17 cellular contexts compared by ENCODE assay signal in the genomic region with DNA sequence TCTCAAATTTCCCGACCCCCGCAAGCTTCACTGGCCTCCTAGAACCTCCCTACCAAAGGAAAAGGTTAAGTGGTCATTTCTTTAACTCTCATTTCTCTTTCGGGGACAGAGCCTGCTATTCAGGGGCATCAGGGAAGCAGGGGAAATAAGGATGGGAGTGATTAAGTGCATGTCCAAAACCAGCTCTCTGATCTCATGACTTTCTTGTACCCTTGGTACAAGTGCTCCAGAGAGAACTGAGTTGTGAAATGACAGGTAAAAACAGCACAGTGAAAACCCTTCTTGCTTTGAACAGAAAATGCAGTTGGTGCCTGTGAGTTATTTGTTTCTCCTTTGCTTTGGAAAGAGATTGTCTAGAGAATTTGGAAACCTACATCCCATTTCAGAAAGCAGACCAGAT.
DNase-seq lines count a peak whose midpoint lies in the region; ATAC-seq, FAIRE-seq and TF ChIP-seq lines count a peak whose summit lies in the region.
"Had no signal": no experiment of that assay in that cellular context is flagged by ENCODE, and none has a peak within 500 bp of the region (broad histone marks: within the 10 kb centered on the region; RNA-seq: fewer than 3 reads in every experiment).

No MANE protein-coding gene starts in this region.

- H3K4me3 ChIP-seq in heart left ventricle (no peak overlapping the region), right cardiac atrium (ENCODE audit: low read length) (no peak overlapping the region), astrocyte (ENCODE audit: insufficient read depth, low read depth, low read length) (no peak overlapping the region), stomach smooth muscle (ENCODE audit: low read length in 2 of 2) (no peak overlapping the region)
- H3K4me3 ChIP-seq: A549 had no signal

- H3K4me2 ChIP-seq in astrocyte (ENCODE audit: low read length): no peak overlapping the region
- H3K4me2 ChIP-seq: A549, KMS-11 had no signal

- no peaks in the 10 kb centered on the region for H3K36me3 ChIP-seq in heart left ventricle
- H3K36me3 ChIP-seq in astrocyte (ENCODE audit: insufficient read depth, low read length): no peaks in the 10 kb centered on the region
- H3K36me3 ChIP-seq in stomach smooth muscle (ENCODE audit: control insufficient read depth in 2 of 2, insufficient read depth in 2 of 2, low read length in 2 of 2): no peaks in the 10 kb centered on the region

- no peaks in the 10 kb centered on the region for H3K27me3 Mint-ChIP-seq in astrocyte (ENCODE audit: low read depth, unreplicated experiment)
- no peaks in the 10 kb centered on the region for H3K27me3 Mint-ChIP-seq in nephron (ENCODE audit: low read depth)
- H3K27me3 Mint-ChIP-seq: B cell had no signal

- no peak for TF ChIP-seq CTCF in heart left ventricle (IDR thresholded peaks at IDR 0.05)
- TF ChIP-seq CTCF in astrocyte (IDR thresholded peaks at IDR 0.05; ENCODE audit: insufficient read depth, low read depth, low read length): no peak
- TF ChIP-seq CTCF in nephron (IDR thresholded peaks at IDR 0.05; ENCODE audit: unreplicated experiment in 3 of 3): no peak

- no peaks in the 10 kb centered on the region for H3K27me3 ChIP-seq in heart left ventricle
- H3K27me3 ChIP-seq in right cardiac atrium (ENCODE audit: control insufficient read depth, insufficient read depth): no peaks in the 10 kb centered on the region
- H3K27me3 ChIP-seq in astrocyte (ENCODE audit: insufficient read depth, low read length): no peaks in the 10 kb centered on the region
- no peaks in the 10 kb centered on the region for H3K27me3 ChIP-seq in stomach smooth muscle (ENCODE audit: control insufficient read depth in 1 of 2, insufficient read depth in 2 of 2, low read length in 2 of 2)

- H3K9me3 Mint-ChIP-seq in astrocyte (ENCODE audit: unreplicated experiment) (no peaks in the 10 kb centered on the region), nephron (no peaks in the 10 kb centered on the region)

- no peak for FAIRE-seq in astrocyte (lab: Jason Lieb, UNC)
- FAIRE-seq: A549, H54, HTR-8/SVneo had no signal

- no peaks in the 10 kb centered on the region for H4K20me1 ChIP-seq in astrocyte (ENCODE audit: insufficient read depth, low read length)

- no peak for TF ChIP-seq POLR2A in heart left ventricle (IDR thresholded peaks at IDR 0.05)

- H3K9ac ChIP-seq in astrocyte (ENCODE audit: low read length): no peak overlapping the region
- H3K9ac ChIP-seq in stomach smooth muscle (ENCODE audit: low read length in 2 of 2): no peak overlapping the region
- H3K9ac ChIP-seq: KMS-11 had no signal

- no peak overlapping the region for H2AFZ ChIP-seq in astrocyte (ENCODE audit: low read depth, low read length)

- H3K4me1 Mint-ChIP-seq in astrocyte (ENCODE audit: low read depth, unreplicated experiment): peaks cover 33% of the 10 kb centered on the region
- peaks cover 59% of the 10 kb centered on the region for H3K4me1 Mint-ChIP-seq in nephron
- H3K4me1 Mint-ChIP-seq: CD14-positive monocyte had no signal

- H3K4me3 Mint-ChIP-seq in astrocyte (ENCODE audit: unreplicated experiment) (peak overlapping the region; percentile 27), nephron (no peak overlapping the region)
- H3K4me3 Mint-ChIP-seq: B cell, CD14-positive monocyte had no signal

- intact Hi-C loops in heart left ventricle (cut with DNase I): no loop called here
- intact Hi-C loops in right cardiac atrium (cut with DNase I): no loop called here

- H3K27ac ChIP-seq in heart left ventricle (peak overlapping the region in 1 of 12 donors; percentile 2), right cardiac atrium (ENCODE audit: low read length) (no peak overlapping the region), astrocyte (ENCODE audit: low read depth, low read length) (no peak overlapping the region), stomach smooth muscle (ENCODE audit: low read length) (peak overlapping the region; percentile 71)
- H3K27ac ChIP-seq: KMS-11 had no signal

- no peaks in the 10 kb centered on the region for H3K79me2 ChIP-seq in astrocyte (ENCODE audit: insufficient read depth, low read length)

- H3K4me1 ChIP-seq in heart left ventricle (peaks cover 0 to 34% (median 18%) of the 10 kb centered on the region in 12 donors), right cardiac atrium (ENCODE audit: control insufficient read depth, insufficient read depth, low read length) (peaks cover 4% of the 10 kb centered on the region), astrocyte (ENCODE audit: insufficient read depth, low read length) (peaks cover 21% of the 10 kb centered on the region), stomach smooth muscle (ENCODE audit: control insufficient read depth, insufficient read depth, low read length) (peaks cover 23% of the 10 kb centered on the region)
- H3K4me1 ChIP-seq: A549 had no signal

- WGBS in heart left ventricle, 4 donors: 78 to 82% (median 82%) methylated on average over 3 of the region's 3 CpGs
- WGBS in right cardiac atrium: 73% methylated on average over 3 of the region's 3 CpGs

- H3K27ac Mint-ChIP-seq in astrocyte (ENCODE audit: unreplicated experiment) (no peak overlapping the region), nephron (peak overlapping the region; percentile 80 to 91 (median 87))
- H3K27ac Mint-ChIP-seq: B cell, CD14-positive monocyte had no signal

- DNase-seq in heart left ventricle (no peak), right cardiac atrium (no peak), astrocyte (ENCODE audit: low read depth) (no peak), NCI-H1048 (lab: John Stamatoyannopoulos, UW) (no peak), putamen (ENCODE audit: low spot score) (no peak)
- DNase-seq: GDM1, NCI-H1105, NCI-H526 treated with DMSO at 0.1 percent for 48 hours had no signal

- ATAC-seq in heart left ventricle (peak in 3 of 4 donors; percentile 33 to 53 (median 34)), right cardiac atrium (no peak)
- no peak for ATAC-seq in activated CD4-positive, CD25-positive, alpha-beta regulatory T cell treated with anti-CD3 and anti-CD28 coated beads, Interleukin-2, amount 50 U/mL, for 24 hours
- ATAC-seq: A549 had no signal

- H3K9me3 ChIP-seq in heart left ventricle: peaks cover 0 to 4% (median 0%) of the 10 kb centered on the region in 12 donors
- no peaks in the 10 kb centered on the region for H3K9me3 ChIP-seq in right cardiac atrium (ENCODE audit: control insufficient read depth, low read length)
- no peaks in the 10 kb centered on the region for H3K9me3 ChIP-seq in astrocyte (ENCODE audit: insufficient read depth, low read depth, low read length)
- no peaks in the 10 kb centered on the region for H3K9me3 ChIP-seq in stomach smooth muscle (ENCODE audit: control insufficient read depth in 2 of 2, low read length in 2 of 2)
- H3K9me3 ChIP-seq: A549 had no signal

- H3K36me3 Mint-ChIP-seq in astrocyte (ENCODE audit: low read depth, unreplicated experiment) (peaks cover 3% of the 10 kb centered on the region), nephron (ENCODE audit: low read depth) (no peaks in the 10 kb centered on the region)

Comparison
In these comparisons a context has a peak if more than half of its experiments do, and no peak if none do; other contexts are left out.
1. ATAC-seq: peak in heart left ventricle (3 of 4); none in right cardiac atrium (0 of 2) and activated CD4-positive, CD25-positive, alpha-beta regulatory T cell treated with anti-CD3 and anti-CD28 coated beads, Interleukin-2, amount 50 U/mL, for 24 hours (0 of 2).